ENCODE assay signal across 17 cellular contexts in genomic region chr18:13438507-13439056, GRCh38.
DNase-seq lines count a peak whose midpoint lies in the region; ATAC-seq and TF ChIP-seq lines count a peak whose summit lies in the region.
"Had no signal": no experiment of that assay in that cellular context is flagged by ENCODE, and none has a peak within 500 bp of the region (broad histone marks: within the 10 kb centered on the region; RNA-seq: fewer than 3 reads in every experiment).

No MANE protein-coding gene starts in this region.

- no peak for DNase-seq in activated CD8-positive, alpha-beta memory T cell treated with anti-CD3 and anti-CD28 coated beads, Interleukin-2, amount 10 ng/mL, durations not matched to agents 7 days and 5 days
- no peak for DNase-seq in activated CD8-positive, alpha-beta memory T cell treated with anti-CD3 and anti-CD28 coated beads, Interleukin-2, amount 50 U/mL, for 4 hours
- DNase-seq in MM.1S (peak; percentile 9), retina (no peak), GDM1 (lab: John Stamatoyannopoulos, UW) (no peak), left colon (no peak)
- DNase-seq in activated naive CD8-positive, alpha-beta T cell treated with anti-CD3 and anti-CD28 coated beads, Interleukin-2, amount 50 U/mL, for 24 hours, result no peak
- DNase-seq: ACHN, Caco-2, islet precursor cell, nucleus accumbens had no signal

- H3K9me3 Mint-ChIP-seq in activated CD8-positive, alpha-beta memory T cell treated with anti-CD3 and anti-CD28 coated beads, Interleukin-2, amount 10 ng/mL, durations not matched to agents 7 days and 5 days (ENCODE audit: low read depth), result no peaks in the 10 kb centered on the region
- no peaks in the 10 kb centered on the region for H3K9me3 Mint-ChIP-seq in activated naive CD8-positive, alpha-beta T cell treated with anti-CD3 and anti-CD28 coated beads, Interleukin-2, amount 50 U/mL, for 24 hours
- H3K9me3 Mint-ChIP-seq in stimulated activated memory B cell treated with anti-CD40 and anti-IgM and Interleukin-4, amounts not matched to agents 10 μg/mL and 1 μg/mL and 100 μg/mL, for 72 hours, result no peaks in the 10 kb centered on the region
- H3K9me3 Mint-ChIP-seq: brain had no signal

- H3F3A ChIP-seq in MM.1S (ENCODE audit: insufficient read depth, low read length), result peaks cover 8% of the 10 kb centered on the region; the same call in 1 of the 2 replicates

- no peaks in the 10 kb centered on the region for H3K9me2 ChIP-seq in MM.1S (replicated peaks; ENCODE audit: insufficient read depth, low read length)

- H3K27ac Mint-ChIP-seq in activated CD8-positive, alpha-beta memory T cell treated with anti-CD3 and anti-CD28 coated beads, Interleukin-2, amount 10 ng/mL, durations not matched to agents 7 days and 5 days, result peak overlapping the region; percentile 58
- peak overlapping the region; percentile 78 for H3K27ac Mint-ChIP-seq in activated naive CD8-positive, alpha-beta T cell treated with anti-CD3 and anti-CD28 coated beads, Interleukin-2, amount 50 U/mL, for 24 hours
- H3K27ac Mint-ChIP-seq in stimulated activated memory B cell treated with anti-CD40 and anti-IgM and Interleukin-4, amounts not matched to agents 10 μg/mL and 1 μg/mL and 100 μg/mL, for 72 hours, result peak overlapping the region; percentile 35

- peak overlapping the region; percentile 28; the same call in 1 of the 2 replicates for H3K4me3 ChIP-seq in MM.1S (ENCODE audit: low read length)
- H3K4me3 ChIP-seq: Peyer's patch, transverse colon had no signal

- H3K36me3 ChIP-seq in MM.1S (replicated peaks; ENCODE audit: insufficient read depth, low read length), result no peaks in the 10 kb centered on the region
- H3K36me3 ChIP-seq: transverse colon had no signal

- H4K20me1 ChIP-seq in MM.1S (ENCODE audit: insufficient read depth, low read length), result no peaks in the 10 kb centered on the region

- peaks cover 3% of the 10 kb centered on the region for H3K27me3 Mint-ChIP-seq in activated CD8-positive, alpha-beta memory T cell treated with anti-CD3 and anti-CD28 coated beads, Interleukin-2, amount 10 ng/mL, durations not matched to agents 7 days and 5 days
- no peaks in the 10 kb centered on the region for H3K27me3 Mint-ChIP-seq in activated naive CD8-positive, alpha-beta T cell treated with anti-CD3 and anti-CD28 coated beads, Interleukin-2, amount 50 U/mL, for 24 hours
- peaks cover 6% of the 10 kb centered on the region for H3K27me3 Mint-ChIP-seq in stimulated activated memory B cell treated with anti-CD40 and anti-IgM and Interleukin-4, amounts not matched to agents 10 μg/mL and 1 μg/mL and 100 μg/mL, for 72 hours
- H3K27me3 Mint-ChIP-seq: brain had no signal

- no peaks in the 10 kb centered on the region for H3K27me3 ChIP-seq in MM.1S (replicated peaks; ENCODE audit: insufficient read depth, low read length)
- H3K27me3 ChIP-seq: Peyer's patch, transverse colon had no signal

- peaks cover 16% of the 10 kb centered on the region; the same call in 1 of the 2 replicates for H3K4me1 ChIP-seq in MM.1S (ENCODE audit: low read length)
- H3K4me1 ChIP-seq: Caco-2, Peyer's patch, transverse colon had no signal

- H3K4me3 Mint-ChIP-seq in activated CD8-positive, alpha-beta memory T cell treated with anti-CD3 and anti-CD28 coated beads, Interleukin-2, amount 10 ng/mL, durations not matched to agents 7 days and 5 days, result no peak overlapping the region
- peak overlapping the region; percentile 46 for H3K4me3 Mint-ChIP-seq in activated naive CD8-positive, alpha-beta T cell treated with anti-CD3 and anti-CD28 coated beads, Interleukin-2, amount 50 U/mL, for 24 hours
- H3K4me3 Mint-ChIP-seq in stimulated activated memory B cell treated with anti-CD40 and anti-IgM and Interleukin-4, amounts not matched to agents 10 μg/mL and 1 μg/mL and 100 μg/mL, for 72 hours, result peak overlapping the region; percentile 21
- H3K4me3 Mint-ChIP-seq: brain had no signal

- no peak for ATAC-seq in activated CD8-positive, alpha-beta memory T cell treated with anti-CD3 and anti-CD28 coated beads, Interleukin-2, amount 10 ng/mL, durations not matched to agents 7 days and 5 days
- no peak for ATAC-seq in activated naive CD8-positive, alpha-beta T cell treated with anti-CD3 and anti-CD28 coated beads, Interleukin-2, amount 50 U/mL, for 24 hours
- no peak for ATAC-seq in stimulated activated memory B cell treated with anti-CD40 and anti-IgM and Interleukin-4, amounts not matched to agents 10 μg/mL and 1 μg/mL and 100 μg/mL, for 72 hours
- ATAC-seq in left colon, result no peak
- ATAC-seq: sciatic nerve had no signal

- intact Hi-C loops in left colon (cut with DNase I, micrococcal nuclease), result no loop called here

- peak overlapping the region; percentile 58; the same call in 1 of the 2 replicates for H3K27ac ChIP-seq in MM.1S (ENCODE audit: low read length)
- H3K27ac ChIP-seq: transverse colon, VCaP had no signal

- CTCF ChIA-PET in activated CD8-positive, alpha-beta memory T cell treated with anti-CD3 and anti-CD28 coated beads, Interleukin-2, amount 10 ng/mL, durations not matched to agents 7 days and 5 days (lab: Charles Lee), result interaction anchor here (2.1 kb wide), 1 partner anchor 222 kb away, joined by 6 read pairs; no protein-coding TSS in a partner anchor

- peak overlapping the region; percentile 20; the same call in 1 of the 2 replicates for H3K9ac ChIP-seq in MM.1S (ENCODE audit: low read length)

- no peaks in the 10 kb centered on the region for H3K79me2 ChIP-seq in MM.1S (ENCODE audit: low read length)

- no peak for TF ChIP-seq CTCF in MM.1S (IDR thresholded peaks at IDR 0.05; ENCODE audit: low read length)

- peak overlapping the region; percentile 34 for H3K4me2 ChIP-seq in MM.1S (ENCODE audit: low read depth, low read length)

- peak overlapping the region; percentile 1 for H2AFZ ChIP-seq in MM.1S (ENCODE audit: low read length)

- H3K9me3 ChIP-seq in MM.1S (replicated peaks; ENCODE audit: insufficient read depth, low read length), result no peaks in the 10 kb centered on the region
- H3K9me3 ChIP-seq: Caco-2, Peyer's patch, transverse colon had no signal

- no peaks in the 10 kb centered on the region for H3K36me3 Mint-ChIP-seq in activated CD8-positive, alpha-beta memory T cell treated with anti-CD3 and anti-CD28 coated beads, Interleukin-2, amount 10 ng/mL, durations not matched to agents 7 days and 5 days
- H3K36me3 Mint-ChIP-seq in activated naive CD8-positive, alpha-beta T cell treated with anti-CD3 and anti-CD28 coated beads, Interleukin-2, amount 50 U/mL, for 24 hours (ENCODE audit: low read depth), result peaks cover 1% of the 10 kb centered on the region
- H3K36me3 Mint-ChIP-seq in stimulated activated memory B cell treated with anti-CD40 and anti-IgM and Interleukin-4, amounts not matched to agents 10 μg/mL and 1 μg/mL and 100 μg/mL, for 72 hours, result no peaks in the 10 kb centered on the region
- H3K36me3 Mint-ChIP-seq: brain had no signal

- H3K4me1 Mint-ChIP-seq in activated CD8-positive, alpha-beta memory T cell treated with anti-CD3 and anti-CD28 coated beads, Interleukin-2, amount 10 ng/mL, durations not matched to agents 7 days and 5 days, result peaks cover 17% of the 10 kb centered on the region
- H3K4me1 Mint-ChIP-seq in activated naive CD8-positive, alpha-beta T cell treated with anti-CD3 and anti-CD28 coated beads, Interleukin-2, amount 50 U/mL, for 24 hours, result peaks cover 56% of the 10 kb centered on the region
- peaks cover 16% of the 10 kb centered on the region for H3K4me1 Mint-ChIP-seq in stimulated activated memory B cell treated with anti-CD40 and anti-IgM and Interleukin-4, amounts not matched to agents 10 μg/mL and 1 μg/mL and 100 μg/mL, for 72 hours
